ENCODE assay signal across 11 cellular contexts in genomic region chr12:102965281-102966155, GRCh38. TPM values are rescaled to one million over a fixed set of nuclear protein-coding genes. Genes with fewer than 3 reads are reported as not detected.
DNase-seq lines count a peak whose midpoint lies in the region; ATAC-seq and TF ChIP-seq lines count a peak whose summit lies in the region.
"Had no signal": no experiment of that assay in that cellular context is flagged by ENCODE, and none has a peak within 500 bp of the region (broad histone marks: within the 10 kb centered on the region; RNA-seq: fewer than 3 reads in every experiment).

No MANE protein-coding gene starts in this region.

- H3K4me1 ChIP-seq in esophagus squamous epithelium = peaks cover 0 to 15% (median 0%) of the 10 kb centered on the region in 3 donors

- no peak overlapping the region for H3K27ac ChIP-seq in CD4-positive, alpha-beta T cell (ENCODE audit: low read depth, low read length)
- no peak overlapping the region for H3K27ac ChIP-seq in esophagus squamous epithelium
- H3K27ac ChIP-seq: thoracic aorta had no signal

- POLR2A ChIA-PET in CD4-positive, alpha-beta T cell (lab: Charles Lee) = no interaction called here
- POLR2A ChIA-PET in activated B cell treated with CpG ODN at 0.5 μM for 24 hours (lab: Charles Lee) = no interaction called here

- peaks cover 8% of the 10 kb centered on the region for H3K9me3 ChIP-seq in CD4-positive, alpha-beta T cell (ENCODE audit: control insufficient read depth, low read length)
- H3K9me3 ChIP-seq in esophagus squamous epithelium = peaks cover 0 to 11% (median 7%) of the 10 kb centered on the region in 3 donors
- H3K9me3 ChIP-seq: thoracic aorta had no signal

- H3K4me1 Mint-ChIP-seq in CD4-positive, alpha-beta T cell (ENCODE audit: low read depth) = peaks cover 18% of the 10 kb centered on the region
- H3K4me1 Mint-ChIP-seq in activated B cell treated with CpG ODN at 0.5 μM for 24 hours = peaks cover 17% of the 10 kb centered on the region

- peaks cover 70% of the 10 kb centered on the region for H3K27me3 ChIP-seq in CD4-positive, alpha-beta T cell (ENCODE audit: control insufficient read depth, insufficient read depth, low read length)
- peaks cover 0 to 99% (median 23%) of the 10 kb centered on the region in 4 donors for H3K27me3 ChIP-seq in esophagus squamous epithelium

- no peaks in the 10 kb centered on the region for H3K36me3 ChIP-seq in esophagus squamous epithelium
- H3K36me3 ChIP-seq: thoracic aorta had no signal

- WGBS in esophagus squamous epithelium, 2 donors = 3 to 7% methylated on average over 34 to 36 of the region's 38 CpGs

- DNase-seq in CD4-positive, alpha-beta T cell = no peak
- DNase-seq in activated B cell treated with CpG ODN at 0.5 μM for 24 hours = no peak
- peak; percentile 34 for DNase-seq in iPS-NIHi7 (ENCODE audit: extremely low spot score)
- DNase-seq in stimulated activated CD4-positive, alpha-beta T cell treated with anti-CD3 and anti-CD28 coated beads, Interleukin-4, amount 100 ng/mL, for 24 hours = no peak
- no peak for DNase-seq in esophagus squamous epithelium (lab: John Stamatoyannopoulos, UW)
- DNase-seq: GDM1 had no signal

- H3K9me3 Mint-ChIP-seq in CD4-positive, alpha-beta T cell = peaks cover 6% of the 10 kb centered on the region
- H3K9me3 Mint-ChIP-seq in activated B cell treated with CpG ODN at 0.5 μM for 24 hours = peaks cover 7% of the 10 kb centered on the region

- CTCF ChIA-PET in CD4-positive, alpha-beta T cell (lab: Charles Lee) = no interaction called here
- CTCF ChIA-PET in activated B cell treated with CpG ODN at 0.5 μM for 24 hours (lab: Charles Lee) = no interaction called here

- H3K36me3 Mint-ChIP-seq in CD4-positive, alpha-beta T cell (ENCODE audit: low read depth) = no peaks in the 10 kb centered on the region
- no peaks in the 10 kb centered on the region for H3K36me3 Mint-ChIP-seq in activated B cell treated with CpG ODN at 0.5 μM for 24 hours (ENCODE audit: low read depth)

- intact Hi-C loops in CD4-positive, alpha-beta T cell (cut with DNase I, micrococcal nuclease) = no loop called here
- intact Hi-C loops in activated B cell treated with CpG ODN at 0.5 μM for 24 hours (cut with micrococcal nuclease) = loop anchor here (1.0 kb wide), 1 partner anchor 12 kb away; no protein-coding TSS in a partner anchor
- intact Hi-C loops in esophagus squamous epithelium (cut with DNase I) = no loop called here

- H3K27ac Mint-ChIP-seq in CD4-positive, alpha-beta T cell = no peak overlapping the region
- H3K27ac Mint-ChIP-seq in activated B cell treated with CpG ODN at 0.5 μM for 24 hours = no peak overlapping the region

- H3K4me3 Mint-ChIP-seq in CD4-positive, alpha-beta T cell = peak overlapping the region; percentile 74
- H3K4me3 Mint-ChIP-seq in activated B cell treated with CpG ODN at 0.5 μM for 24 hours = peak overlapping the region; percentile 70

- no peak for ATAC-seq in CD4-positive, alpha-beta T cell (ENCODE audit: poor library complexity)
- ATAC-seq in GM18907 (IDR thresholded peaks at IDR 0.05; ENCODE audit: unreplicated experiment) (peak; percentile 29), activated B cell treated with CpG ODN at 0.5 μM for 24 hours (ENCODE audit: low read depth) (no peak), GM19328 (IDR thresholded peaks at IDR 0.05; ENCODE audit: unreplicated experiment) (no peak), GM18861 (IDR thresholded peaks at IDR 0.05; ENCODE audit: unreplicated experiment) (no peak)

- H3K27me3 Mint-ChIP-seq in CD4-positive, alpha-beta T cell = peaks cover 97% of the 10 kb centered on the region
- H3K27me3 Mint-ChIP-seq in activated B cell treated with CpG ODN at 0.5 μM for 24 hours = peaks cover 73% of the 10 kb centered on the region

- no peak for TF ChIP-seq CTCF in CD4-positive, alpha-beta T cell (IDR thresholded peaks at IDR 0.05)
- TF ChIP-seq CTCF in activated B cell treated with CpG ODN at 0.5 μM for 24 hours (IDR thresholded peaks at IDR 0.05) = no peak
- TF ChIP-seq CTCF in esophagus squamous epithelium (IDR thresholded peaks at IDR 0.05) = no peak

- no peak for TF ChIP-seq POLR2A in esophagus squamous epithelium (IDR thresholded peaks at IDR 0.05)

- peak overlapping the region in 1 of 4 donors; percentile 5 for H3K4me3 ChIP-seq in esophagus squamous epithelium
- H3K4me3 ChIP-seq: thoracic aorta had no signal

RNA-seq across cellular contexts. Expression of gene ASCL1, which starts 8.0 kb away (rescaled TPM):
- total RNA-seq in CD4-positive, alpha-beta T cell = not detected
- total RNA-seq in activated B cell treated with CpG ODN at 0.5 μM for 24 hours = 0.07 TPM in 1 of 2 replicates, not detected in the other
- not detected for total RNA-seq in esophagus squamous epithelium
- total RNA-seq: activated CD8-positive, alpha-beta memory T cell treated with anti-CD3 and anti-CD28 coated beads for 36 hours; thoracic aorta had no signal

RNA-seq across cellular contexts. Expression of gene PAH, which starts 48.5 kb away (rescaled TPM):
- not detected for total RNA-seq in CD4-positive, alpha-beta T cell
- total RNA-seq in activated B cell treated with CpG ODN at 0.5 μM for 24 hours = not detected in 2 replicates
- not detected for total RNA-seq in esophagus squamous epithelium
- total RNA-seq: activated CD8-positive, alpha-beta memory T cell treated with anti-CD3 and anti-CD28 coated beads for 36 hours; thoracic aorta had no signal
